ENCODE assay signal across 18 cellular contexts in the genomic region with DNA sequence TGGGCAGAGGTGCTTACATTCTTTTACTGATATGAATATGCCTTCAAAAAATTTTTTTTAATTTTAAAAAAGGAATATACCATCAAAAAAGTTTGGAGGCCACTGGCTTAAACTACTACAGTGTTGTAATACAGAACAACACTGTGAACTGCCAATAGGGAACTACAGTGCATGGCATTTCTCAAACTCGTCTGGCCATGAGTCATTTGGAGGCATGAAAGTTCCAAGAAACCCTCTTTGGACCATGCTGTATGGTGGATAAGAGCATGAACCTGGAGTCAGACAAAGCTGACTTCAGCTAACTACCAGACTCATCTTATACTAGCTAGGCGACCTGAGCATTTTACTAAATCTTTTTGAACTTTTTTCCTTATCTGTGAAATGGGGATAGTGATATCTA. TPM values are rescaled to one million over a fixed set of nuclear protein-coding genes. Genes with fewer than 3 reads are reported as not detected.
DNase-seq lines count a peak whose midpoint lies in the region; ATAC-seq lines count a peak whose summit lies in the region.
"Had no signal": no experiment of that assay in that cellular context is flagged by ENCODE, and none has a peak within 500 bp of the region (broad histone marks: within the 10 kb centered on the region; RNA-seq: fewer than 3 reads in every experiment).

No MANE protein-coding gene starts in this region.

- DNase-seq in AG20443 (ENCODE audit: low spot score) (peak; percentile 69), MV-4-11 (lab: John Stamatoyannopoulos, UW) (peak; percentile 84), astrocyte of the hippocampus (ENCODE audit: low read depth, low spot score) (peak; percentile 56), iris pigment epithelial cell (ENCODE audit: low read depth) (peak; percentile 85), COLO829 (ENCODE audit: low spot score) (no peak), neuronal stem cell (ENCODE audit: low spot score) (no peak), iPS-NIHi7 (ENCODE audit: extremely low spot score) (no peak)
- DNase-seq: activated B cell treated with CpG ODN at 0.5 μM for 24 hours; activated CD8-positive, alpha-beta memory T cell treated with anti-CD3 and anti-CD28 coated beads, Interleukin-2, amount 50 U/mL, for 4 hours; cortex of kidney; DMS 273 treated with DMSO at 0.1 percent for 48 hours; NCI-H187; NCI-H748 treated with DMSO at 0.1 percent for 48 hours; stimulated activated CD4-positive, alpha-beta T cell treated with anti-CD3 and anti-CD28 coated beads, Interleukin-4, amount 100 ng/mL, for 24 hours had no signal

- WGBS in neuronal stem cell (ENCODE audit: extremely low coverage in 2 of 2, insufficient read length in 2 of 2, insufficient replicate concordance in 1 of 2), 2 donors: no CpG with 5 or more reads among the region's 2 CpGs

- no peak overlapping the region for H2AK5ac ChIP-seq in neuronal stem cell (ENCODE audit: low read depth, low read length)

- H4K8ac ChIP-seq in neuronal stem cell (ENCODE audit: low read depth, low read length): no peak overlapping the region

- no peak overlapping the region for H3K14ac ChIP-seq in neuronal stem cell (ENCODE audit: low read length)

- no peak overlapping the region for H4K91ac ChIP-seq in neuronal stem cell (ENCODE audit: low read depth, low read length, poor library complexity)

- no peak overlapping the region for H2BK15ac ChIP-seq in neuronal stem cell (ENCODE audit: low read length)

- H3K18ac ChIP-seq in neuronal stem cell (ENCODE audit: low read length): no peak overlapping the region

- H2BK120ac ChIP-seq in neuronal stem cell (ENCODE audit: low read depth, low read length): no peak overlapping the region

- no peak overlapping the region for H3K4ac ChIP-seq in neuronal stem cell (ENCODE audit: low read length)

- no peaks in the 10 kb centered on the region for H3K27me3 ChIP-seq in neuronal stem cell (ENCODE audit: control insufficient read depth in 3 of 3, insufficient read depth in 3 of 3, low read depth in 1 of 3, low read length in 3 of 3)
- H3K27me3 ChIP-seq: SJSA1 had no signal

- H2BK5ac ChIP-seq in neuronal stem cell (ENCODE audit: low read length): no peak overlapping the region

- no peaks in the 10 kb centered on the region for H3K79me1 ChIP-seq in neuronal stem cell (ENCODE audit: low read depth, low read length)

- no peaks in the 10 kb centered on the region for H3K9me3 ChIP-seq in neuronal stem cell (replicated peaks in 1 of 2; ENCODE audit: control insufficient read depth in 2 of 2, insufficient read depth in 1 of 2, low read depth in 1 of 2, low read length in 2 of 2)
- H3K9me3 ChIP-seq: SJSA1 had no signal

- H3K4me2 ChIP-seq in neuronal stem cell (ENCODE audit: insufficient read depth, low read length, poor library complexity, severe bottlenecking): no peak overlapping the region

- no peak overlapping the region for H2BK12ac ChIP-seq in neuronal stem cell (ENCODE audit: low read length)

- H3K36me3 ChIP-seq in neuronal stem cell (replicated peaks in 1 of 2; ENCODE audit: control insufficient read depth in 2 of 2, insufficient read depth in 2 of 2, low read length in 2 of 2): no peaks in the 10 kb centered on the region
- H3K36me3 ChIP-seq: SJSA1 had no signal

- H3K4me1 ChIP-seq in neuronal stem cell (ENCODE audit: control insufficient read depth in 2 of 2, insufficient read depth in 1 of 2, low read depth in 1 of 2, low read length in 2 of 2): peaks cover 0 to 6% of the 10 kb centered on the region in 2 donors
- H3K4me1 ChIP-seq: SJSA1 had no signal

- ATAC-seq in HG02623 (IDR thresholded peaks at IDR 0.05; ENCODE audit: unreplicated experiment): no peak
- ATAC-seq: HepG2; stimulated activated effector memory CD8-positive, alpha-beta T cell treated with anti-CD3 and anti-CD28 coated beads, Interleukin-12 subunit alpha, Interleukin-12 subunit beta, amount 100 ng/mL, for 72 hours had no signal

- H3K4me3 ChIP-seq in neuronal stem cell (ENCODE audit: low read length in 2 of 2): no peak overlapping the region
- H3K4me3 ChIP-seq: SJSA1 had no signal

- no peak overlapping the region for H3K27ac ChIP-seq in neuronal stem cell (replicated peaks; ENCODE audit: low read length)
- H3K27ac ChIP-seq: SJSA1 had no signal

- H3K9ac ChIP-seq in neuronal stem cell (ENCODE audit: low read depth, low read length, poor library complexity): no peak overlapping the region

- H2AFZ ChIP-seq in neuronal stem cell (ENCODE audit: low read length): no peak overlapping the region

- no peak overlapping the region for H3K23ac ChIP-seq in neuronal stem cell (ENCODE audit: low read depth, low read length, poor library complexity)

RNA-seq across cellular contexts. Expression of gene NF1, which starts 9.2 kb away (rescaled TPM):
- polyA plus RNA-seq in neuronal stem cell (2013, experiment 1 of 2): 21.8 TPM
- 21.5 TPM for polyA plus RNA-seq in neuronal stem cell (2013, experiment 2 of 2)

Comparison
In these comparisons a context has a peak if more than half of its experiments do, and no peak if none do; other contexts are left out.
1. DNase-seq: peak in AG20443 (single experiment), MV-4-11 (single experiment), astrocyte of the hippocampus (single experiment) and iris pigment epithelial cell (single experiment); none in COLO829 (single experiment), neuronal stem cell (single experiment) and iPS-NIHi7 (single experiment).